In the genomic region with DNA sequence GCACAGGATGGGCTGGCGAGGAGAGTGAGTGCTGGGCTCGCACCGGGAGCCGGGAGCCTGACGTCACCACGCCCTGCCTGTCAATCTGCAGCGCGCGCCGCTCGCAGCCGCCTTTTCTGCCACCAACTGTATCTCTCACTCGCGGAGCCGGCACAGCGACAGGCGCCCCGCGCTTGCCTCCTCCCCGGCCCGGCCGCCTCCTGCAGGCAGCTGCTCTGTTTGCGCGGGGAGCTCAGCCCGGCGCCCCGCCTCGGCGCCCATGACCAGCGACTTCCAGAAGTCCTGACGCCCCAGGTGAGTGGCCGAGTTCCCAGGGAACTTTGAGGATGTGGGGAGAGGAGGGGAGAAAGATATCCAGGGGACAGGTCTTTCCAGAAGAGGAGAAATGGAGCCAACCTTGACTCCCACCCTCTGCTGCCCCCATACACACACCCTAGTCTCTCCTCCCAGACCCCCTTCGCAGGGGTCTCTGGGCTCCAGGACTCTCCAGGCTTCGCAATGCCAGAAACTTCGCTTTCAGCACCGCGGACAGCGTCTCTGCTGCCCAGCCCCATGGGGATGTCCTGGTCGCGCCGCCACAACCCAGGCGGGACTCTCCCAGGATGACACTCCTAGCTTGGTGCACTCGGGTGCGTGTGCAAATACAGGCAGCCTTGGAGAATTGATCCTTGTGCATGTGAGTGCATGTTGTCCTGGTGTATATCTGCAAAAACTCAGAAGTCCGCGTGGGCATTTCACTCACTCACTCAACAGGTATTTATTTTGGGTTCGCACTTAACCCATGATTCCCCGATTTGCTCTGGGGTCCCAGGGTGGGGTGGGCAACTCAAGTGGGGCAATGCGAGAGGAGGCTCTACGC, we compare ENCODE assay signal across 9 cellular contexts. TPM values are rescaled to one million over a fixed set of nuclear protein-coding genes. Genes with fewer than 3 reads are reported as not detected.
A peak's percentile ranks its signal among the peaks of the same experiment; 100 is the strongest.
DNase-seq lines count a peak whose midpoint lies in the region; ATAC-seq and TF ChIP-seq lines count a peak whose summit lies in the region.
"Had no signal": no experiment of that assay in that cellular context is flagged by ENCODE, and none has a peak within 500 bp of the region (broad histone marks: within the 10 kb centered on the region; RNA-seq: fewer than 3 reads in every experiment).

A gene with protein sequence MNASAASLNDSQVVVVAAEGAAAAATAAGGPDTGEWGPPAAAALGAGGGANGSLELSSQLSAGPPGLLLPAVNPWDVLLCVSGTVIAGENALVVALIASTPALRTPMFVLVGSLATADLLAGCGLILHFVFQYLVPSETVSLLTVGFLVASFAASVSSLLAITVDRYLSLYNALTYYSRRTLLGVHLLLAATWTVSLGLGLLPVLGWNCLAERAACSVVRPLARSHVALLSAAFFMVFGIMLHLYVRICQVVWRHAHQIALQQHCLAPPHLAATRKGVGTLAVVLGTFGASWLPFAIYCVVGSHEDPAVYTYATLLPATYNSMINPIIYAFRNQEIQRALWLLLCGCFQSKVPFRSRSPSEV (plus strand): TSS at position 138 of the 859 bp plus-strand sequence. CDS start 802 bp downstream, outside the sequence.

- no peaks in the 10 kb centered on the region for H3F3A ChIP-seq in neural progenitor cell (ENCODE audit: low read depth)

- H3K36me3 Mint-ChIP-seq in neural progenitor cell: no peaks in the 10 kb centered on the region

- peak within 1 kb of the TSS; percentile 99 for H2AFZ ChIP-seq in neural progenitor cell (replicated peaks)

- intact Hi-C loops in Right ventricle myocardium superior (cut with DNase I): no loop called here
- intact Hi-C loops in cardiac septum (cut with DNase I): no loop called here

- H3K27ac ChIP-seq in neural progenitor cell: no peak within 1 kb of the TSS
- H3K27ac ChIP-seq: BLaER1 treated with 17β-estradiol and CSF1 and Interleukin-3, amounts not matched to agents 10 nM and 100 nM had no signal

- peaks cover 16% of the 10 kb centered on the region for H4K20me1 ChIP-seq in neural progenitor cell (ENCODE audit: low read depth)
- H4K20me1 ChIP-seq: BLaER1 treated with 17β-estradiol and CSF1 and Interleukin-3, amounts not matched to agents 10 nM and 100 nM had no signal

- H3K4me1 Mint-ChIP-seq in neural progenitor cell: peaks cover 5% of the 10 kb centered on the region

- H3K36me3 ChIP-seq in neural progenitor cell: no peaks in the 10 kb centered on the region
- H3K36me3 ChIP-seq: BLaER1 treated with 17β-estradiol and CSF1 and Interleukin-3, amounts not matched to agents 10 nM and 100 nM had no signal

- peaks cover 7% of the 10 kb centered on the region for H3K4me1 ChIP-seq in neural progenitor cell
- H3K4me1 ChIP-seq: BLaER1 treated with 17β-estradiol and CSF1 and Interleukin-3, amounts not matched to agents 10 nM and 100 nM had no signal

- H3K4me3 Mint-ChIP-seq in neural progenitor cell: peak within 1 kb of the TSS; percentile 69

- no peaks in the 10 kb centered on the region for H3K9me3 Mint-ChIP-seq in neural progenitor cell

- no peak for TF ChIP-seq CTCF in fibroblast of villous mesenchyme (IDR thresholded peaks at IDR 0.05; ENCODE audit: insufficient read depth, low read depth, low read length)
- TF ChIP-seq CTCF in neural progenitor cell (IDR thresholded peaks at IDR 0.05): no peak

- no peaks in the 10 kb centered on the region for H3K9me3 ChIP-seq in neural progenitor cell (ENCODE audit: low read depth)

- H3K4me3 ChIP-seq in fibroblast of villous mesenchyme (ENCODE audit: low read depth, low read length) (no peak within 1 kb of the TSS), neural progenitor cell (peak within 1 kb of the TSS; percentile 69)
- H3K4me3 ChIP-seq: BLaER1 treated with 17β-estradiol and CSF1 and Interleukin-3, amounts not matched to agents 10 nM and 100 nM had no signal

- peaks cover 95% of the 10 kb centered on the region for H3K27me3 ChIP-seq in neural progenitor cell
- H3K27me3 ChIP-seq: BLaER1 treated with 17β-estradiol and CSF1 and Interleukin-3, amounts not matched to agents 10 nM and 100 nM had no signal

- H3K79me2 ChIP-seq in neural progenitor cell (ENCODE audit: low read depth): no peaks in the 10 kb centered on the region

- peak within 1 kb of the TSS; percentile 98 for H3K4me2 ChIP-seq in neural progenitor cell
- H3K4me2 ChIP-seq: BLaER1 treated with 17β-estradiol and CSF1 and Interleukin-3, amounts not matched to agents 10 nM and 100 nM had no signal

- ATAC-seq in Right ventricle myocardium superior (ENCODE audit: poor library complexity): peak; percentile 87
- no peak for ATAC-seq in HG03196 (IDR thresholded peaks at IDR 0.05; ENCODE audit: unreplicated experiment)
- no peak for ATAC-seq in GM19328 (IDR thresholded peaks at IDR 0.05; ENCODE audit: unreplicated experiment)

- DNase-seq in Right ventricle myocardium superior (peak; percentile 77), cardiac septum (ENCODE audit: low spot score) (no peak), NCI-H2227 (lab: John Stamatoyannopoulos, UW; ENCODE audit: unreplicated experiment) (peak; percentile 68), activated T-cell treated with anti-CD3 and anti-CD28 coated beads for 24 hours (ENCODE audit: low read depth) (peak; percentile 16), fibroblast of villous mesenchyme (ENCODE audit: low read depth) (peak; percentile 49), neural progenitor cell (ENCODE audit: low spot score) (peak; percentile 96)

- H3K9ac ChIP-seq in neural progenitor cell: no peak within 1 kb of the TSS
- H3K9ac ChIP-seq: BLaER1 treated with 17β-estradiol and CSF1 and Interleukin-3, amounts not matched to agents 10 nM and 100 nM had no signal

- H3K27me3 Mint-ChIP-seq in neural progenitor cell (ENCODE audit: insufficient read depth, low read depth): peaks cover 37% of the 10 kb centered on the region

- H3K27ac Mint-ChIP-seq in neural progenitor cell: no peak within 1 kb of the TSS

RNA-seq across cellular contexts. Expression of the gene that starts here (rescaled TPM):
- total RNA-seq in Right ventricle myocardium superior (not detected), cardiac septum (not detected), fibroblast of villous mesenchyme (not detected in 2 replicates), neural progenitor cell (ENCODE audit: low replicate concordance) (not detected in 2 replicates)

Comparison
In these comparisons a context has a peak if more than half of its experiments do, and no peak if none do; other contexts are left out.
1. Peak in DNase-seq and ATAC-seq in Right ventricle myocardium superior; RNA of the gene not detected or under 1 TPM.
2. Peak in DNase-seq in fibroblast of villous mesenchyme; RNA of the gene not detected or under 1 TPM.
3. Peak in DNase-seq, H3K4me3 ChIP-seq and H3K4me2 ChIP-seq in neural progenitor cell; RNA of the gene not detected or under 1 TPM.